ENCODE assay signal across 9 cellular contexts in genomic region chr5:32261198-32261597, GRCh38. TPM values are rescaled to one million over a fixed set of nuclear protein-coding genes. Genes with fewer than 3 reads are reported as not detected.
A peak's percentile ranks its signal among the peaks of the same experiment; 100 is the strongest.
DNase-seq lines count a peak whose midpoint lies in the region; ATAC-seq and TF ChIP-seq lines count a peak whose summit lies in the region.
"Had no signal": no experiment of that assay in that cellular context is flagged by ENCODE, and none has a peak within 500 bp of the region (broad histone marks: within the 10 kb centered on the region; RNA-seq: fewer than 3 reads in every experiment).

No MANE protein-coding gene starts in this region.

- H3K14ac ChIP-seq in H9 (ENCODE audit: insufficient read depth, low read length): no peak overlapping the region

- no peak overlapping the region for H4K8ac ChIP-seq in H9 (replicated peaks; ENCODE audit: insufficient read length, low read depth, low read length)

- H3K4me2 ChIP-seq in H9 (ENCODE audit: insufficient read depth, insufficient read length, low read length): no peak overlapping the region

- H3K27ac Mint-ChIP-seq in H9 (peak overlapping the region; percentile 43 to 88 (median 55); a peak in 5 of 7 replicates), type B pancreatic cell (no peak overlapping the region)
- H3K27ac Mint-ChIP-seq in naive thymus-derived CD8-positive, alpha-beta T cell: peak overlapping the region in 7 of 10 donors; percentile 17 to 89 (median 69)

- H3K4me1 Mint-ChIP-seq in H9: peaks cover 5 to 6% of the 10 kb centered on the region in 2 experiments
- H3K4me1 Mint-ChIP-seq in naive thymus-derived CD8-positive, alpha-beta T cell: peaks cover 0 to 13% (median 5%) of the 10 kb centered on the region in 4 donors
- peaks cover 4% of the 10 kb centered on the region for H3K4me1 Mint-ChIP-seq in type B pancreatic cell (ENCODE audit: unreplicated experiment)

- H3K4me3 Mint-ChIP-seq in H9: no peak overlapping the region
- H3K4me3 Mint-ChIP-seq in naive thymus-derived CD8-positive, alpha-beta T cell: no peak overlapping the region
- H3K4me3 Mint-ChIP-seq in type B pancreatic cell: no peak overlapping the region

- H3K56ac ChIP-seq in H9 (ENCODE audit: insufficient read length, low read depth, low read length): no peak overlapping the region

- no peak overlapping the region for H2BK15ac ChIP-seq in H9 (ENCODE audit: low read depth, low read length)

- no peak overlapping the region for H3K27ac ChIP-seq in H9 (ENCODE audit: insufficient read length, low read depth, low read length)
- H3K27ac ChIP-seq: VCaP had no signal

- H3K4ac ChIP-seq in H9 (ENCODE audit: low read depth, low read length): no peak overlapping the region

- POLR2A ChIA-PET in naive thymus-derived CD8-positive, alpha-beta T cell (lab: Charles Lee): no interaction called here

- H3K27me3 ChIP-seq in H9 (ENCODE audit: insufficient read depth, low read length) (no peaks in the 10 kb centered on the region), BE2C (no peaks in the 10 kb centered on the region)

- no peak overlapping the region for H2BK120ac ChIP-seq in H9 (ENCODE audit: low read depth, low read length, poor library complexity, severe bottlenecking)

- no peak overlapping the region for H2BK20ac ChIP-seq in H9 (ENCODE audit: low read depth, low read length, poor library complexity, severe bottlenecking)

- peaks cover 51 to 84% (median 82%) of the 10 kb centered on the region in 3 experiments for H3K36me3 Mint-ChIP-seq in H9 (ENCODE audit: insufficient read depth in 1 of 3, low read depth in 3 of 3)
- H3K36me3 Mint-ChIP-seq in naive thymus-derived CD8-positive, alpha-beta T cell: peaks cover 13 to 85% (median 48%) of the 10 kb centered on the region in 3 donors
- peaks cover 59% of the 10 kb centered on the region for H3K36me3 Mint-ChIP-seq in type B pancreatic cell

- H4K5ac ChIP-seq in H9 (ENCODE audit: insufficient read length, low read depth, low read length): no peak overlapping the region

- peaks cover 20% of the 10 kb centered on the region for H3K36me3 ChIP-seq in BE2C

- no peak overlapping the region for H2BK5ac ChIP-seq in H9 (ENCODE audit: insufficient read length, low read length)

- H2BK12ac ChIP-seq in H9 (ENCODE audit: insufficient read length, low read depth, low read length): no peak overlapping the region

- H3K79me1 ChIP-seq in H9 (ENCODE audit: insufficient read depth, low read depth, low read length, poor library complexity, severe bottlenecking): no peaks in the 10 kb centered on the region

- H3K9me3 ChIP-seq in H9 (ENCODE audit: control insufficient read depth, low read depth, low read length) (no peaks in the 10 kb centered on the region), BE2C (no peaks in the 10 kb centered on the region)

- no peak overlapping the region for H3K9ac ChIP-seq in H9 (ENCODE audit: extremely low read depth, insufficient read length, low read length)

- no peak for TF ChIP-seq CTCF in H9 (conservative IDR thresholded peaks at IDR 0.05)
- no peak for TF ChIP-seq CTCF in type B pancreatic cell (conservative IDR thresholded peaks at IDR 0.05)
- TF ChIP-seq CTCF in BE2C (IDR thresholded peaks at IDR 0.05; ENCODE audit: low read depth, low read length): no peak

- no peak overlapping the region for H2AFZ ChIP-seq in H9 (ENCODE audit: low read length)

- no peak overlapping the region for H3K23ac ChIP-seq in H9 (ENCODE audit: insufficient read length, low read depth, low read length)

- DNase-seq in H9 (no peak), NOMO-1 (lab: John Stamatoyannopoulos, UW; ENCODE audit: unreplicated experiment in 2 of 2) (peak; percentile 36 to 63), NCI-H2196 (lab: John Stamatoyannopoulos, UW; ENCODE audit: unreplicated experiment) (no peak), type B pancreatic cell (ENCODE audit: extremely low spot score, unreplicated experiment) (no peak), BE2C (no peak), cerebellar nuclear complex (lab: John Stamatoyannopoulos, UW) (no peak)
- DNase-seq in naive thymus-derived CD8-positive, alpha-beta T cell: no peak

- H2AK5ac ChIP-seq in H9 (ENCODE audit: insufficient read length, low read length): no peak overlapping the region

- no peaks in the 10 kb centered on the region for H3K79me2 ChIP-seq in H9 (ENCODE audit: insufficient read depth, low read length)

- no peaks in the 10 kb centered on the region for H3K4me1 ChIP-seq in H9 (ENCODE audit: insufficient read depth, low read length)
- no peaks in the 10 kb centered on the region for H3K4me1 ChIP-seq in BE2C

- no peak overlapping the region for H3K4me3 ChIP-seq in BE2C (ENCODE audit: low read depth, low read length)

- no peaks in the 10 kb centered on the region; a peak in 1 of 5 replicates for H3K9me3 Mint-ChIP-seq in H9
- no peaks in the 10 kb centered on the region for H3K9me3 Mint-ChIP-seq in naive thymus-derived CD8-positive, alpha-beta T cell
- H3K9me3 Mint-ChIP-seq in type B pancreatic cell: no peaks in the 10 kb centered on the region

- no CpG with 5 or more reads among the region's 2 CpGs for WGBS in H9 (ENCODE audit: extremely low coverage, insufficient read length, low lambda C conversion rate)

- no peaks in the 10 kb centered on the region; the same call in 1 of the 2 replicates for H3K27me3 Mint-ChIP-seq in H9 (ENCODE audit: low read depth)
- H3K27me3 Mint-ChIP-seq in naive thymus-derived CD8-positive, alpha-beta T cell: no peaks in the 10 kb centered on the region
- no peaks in the 10 kb centered on the region for H3K27me3 Mint-ChIP-seq in type B pancreatic cell

- no peak overlapping the region for H3K18ac ChIP-seq in H9 (ENCODE audit: insufficient read length, low read depth, low read length)

- no peaks in the 10 kb centered on the region for H3K23me2 ChIP-seq in H9 (ENCODE audit: insufficient read length, low read depth, low read length, poor library complexity, severe bottlenecking)

- peak; percentile 93 for ATAC-seq in GM18858 (IDR thresholded peaks at IDR 0.05; ENCODE audit: unreplicated experiment)
- no peak for ATAC-seq in naive thymus-derived CD8-positive, alpha-beta T cell

- no peak overlapping the region for H4K91ac ChIP-seq in H9 (ENCODE audit: insufficient read length, low read depth, low read length)

- H3T11ph ChIP-seq in H9 (ENCODE audit: low read length): no peak overlapping the region

- H4K20me1 ChIP-seq in H9 (ENCODE audit: control insufficient read depth, insufficient read depth, insufficient read length): no peaks in the 10 kb centered on the region

RNA-seq across cellular contexts. Expression of gene MTMR12, which starts 51.5 kb away (rescaled TPM):
- total RNA-seq in H9 (2021): 39.3 and 39.4 TPM in 2 replicates
- 10 to 100 TPM; 25.4 to 32.5 TPM for total RNA-seq in naive thymus-derived CD8-positive, alpha-beta T cell
- polyA plus RNA-seq in naive thymus-derived CD8-positive, alpha-beta T cell: 10 to 100 TPM; 14.2 to 17.2 (median 14.3) TPM
- 22.8 and 23.5 TPM in 2 replicates for total RNA-seq in type B pancreatic cell (ENCODE audit: low replicate concordance)
- 12.0 TPM for polyA plus RNA-seq in BE2C (2012; ENCODE audit: insufficient read depth, insufficient read length, low read depth)

Comparison
In these comparisons a context has a peak if more than half of its experiments do, and no peak if none do; other contexts are left out.
1. DNase-seq: peak in NOMO-1 (2 of 2); none in H9 (single experiment), naive thymus-derived CD8-positive, alpha-beta T cell (0 of 10), NCI-H2196 (single experiment), type B pancreatic cell (single experiment), BE2C (single experiment) and cerebellar nuclear complex (0 of 2).